Comparison of ENCODE assay signal across 14 cellular contexts in the genomic region with DNA sequence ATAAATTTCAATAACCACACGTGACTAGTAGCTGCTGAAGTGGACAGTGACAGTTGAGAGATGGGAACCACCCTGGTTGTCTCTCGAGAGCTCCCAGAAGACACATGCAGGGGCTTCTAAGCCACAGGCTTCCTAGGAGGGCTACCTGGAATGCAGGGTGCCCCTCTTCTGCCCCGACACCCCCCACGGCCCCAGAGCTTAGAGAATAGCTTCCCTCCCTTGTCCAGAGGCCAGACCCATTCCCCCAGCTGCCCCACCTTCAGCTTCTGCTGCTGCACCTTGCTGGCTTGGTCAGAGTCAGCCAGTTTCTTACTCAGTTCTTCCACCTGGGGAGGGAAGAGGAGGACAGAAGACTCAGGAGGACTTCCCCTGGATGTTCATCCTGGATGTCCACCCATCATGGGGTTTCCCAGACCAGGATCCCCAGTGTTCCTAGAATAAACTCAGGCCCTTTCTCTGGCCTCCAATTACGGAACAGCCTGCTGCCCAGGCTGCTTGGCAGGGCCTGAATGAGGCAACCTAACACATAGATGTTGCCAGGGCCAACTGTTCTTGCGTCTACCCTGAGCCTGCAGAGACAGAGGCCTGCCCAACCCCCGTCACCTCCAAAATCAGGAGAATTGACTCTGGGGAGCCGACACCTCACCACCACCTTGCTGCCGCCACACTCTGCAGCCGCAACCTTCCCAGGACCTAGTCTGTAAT. TPM values are rescaled to one million over a fixed set of nuclear protein-coding genes. Genes with fewer than 3 reads are reported as not detected.
DNase-seq lines count a peak whose midpoint lies in the region; ATAC-seq, FAIRE-seq and TF ChIP-seq lines count a peak whose summit lies in the region.
"Had no signal": no experiment of that assay in that cellular context is flagged by ENCODE, and none has a peak within 500 bp of the region (broad histone marks: within the 10 kb centered on the region; RNA-seq: fewer than 3 reads in every experiment).

No MANE protein-coding gene starts in this region.

- peaks cover 98% of the 10 kb centered on the region for H3K36me3 Mint-ChIP-seq in CD4-positive, alpha-beta T cell (ENCODE audit: low read depth)

- intact Hi-C loops in CD4-positive, alpha-beta T cell (cut with DNase I, micrococcal nuclease) = no loop called here
- intact Hi-C loops in GM12878 (cut with micrococcal nuclease; ENCODE audit: unreplicated experiment) = no loop called here

- H3K27ac ChIP-seq in BLaER1 (0 out of 2 replicates have a peak overlapping the region, but pooled peaks have one; percentile 8), GM12878 (ENCODE audit: control insufficient read depth, insufficient read depth) (no peak overlapping the region)
- peak overlapping the region; percentile 9 for H3K27ac ChIP-seq in CD4-positive, alpha-beta T cell (ENCODE audit: low read depth, low read length)

- TF ChIP-seq RAD21 in GM12878 (IDR thresholded peaks at IDR 0.05; ENCODE audit: insufficient read depth, low read depth, low read length) = no peak

- H3K27me3 Mint-ChIP-seq in CD4-positive, alpha-beta T cell = no peaks in the 10 kb centered on the region

- CTCF ChIA-PET in CD4-positive, alpha-beta T cell (lab: Charles Lee) = no interaction called here
- CTCF ChIA-PET in GM12878 (lab: Yijun Ruan, JAX) = interaction anchor here (0.9 to 9.0 kb wide), 6 partner anchors 14 to 133 kb away, joined by 3 to 138 read pairs (median 4); no protein-coding TSS in a partner anchor

- TF ChIP-seq CTCF in CD4-positive, alpha-beta T cell (IDR thresholded peaks at IDR 0.05) = no peak
- no peak for TF ChIP-seq CTCF in GM12878 (IDR thresholded peaks at IDR 0.05 in 2 of 3, conservative IDR thresholded peaks at IDR 0.05 in 1 of 3; ENCODE audit: control insufficient read depth in 2 of 3, extremely low read depth in 1 of 3, insufficient read depth in 1 of 3, low read depth in 3 of 3, low read length in 3 of 3)

- H3K4me3 ChIP-seq in BLaER1 = no peak overlapping the region
- H3K4me3 ChIP-seq in GM12878 = no peak overlapping the region
- H3K4me3 ChIP-seq: smooth muscle cell had no signal

- H3K79me2 ChIP-seq in GM12878 (ENCODE audit: control insufficient read depth, insufficient read depth, low read length) = no peaks in the 10 kb centered on the region

- H3K4me1 Mint-ChIP-seq in CD4-positive, alpha-beta T cell (ENCODE audit: low read depth) = peaks cover 6% of the 10 kb centered on the region

- no peaks in the 10 kb centered on the region for H3K9me3 ChIP-seq in BLaER1
- H3K9me3 ChIP-seq in CD4-positive, alpha-beta T cell (ENCODE audit: control insufficient read depth, low read length) = no peaks in the 10 kb centered on the region
- no peaks in the 10 kb centered on the region for H3K9me3 ChIP-seq in GM12878 (replicated peaks; ENCODE audit: control insufficient read depth, insufficient read depth, low read length)

- no peak for FAIRE-seq in GM12878 (lab: Jason Lieb, UNC)

- SMC1A ChIA-PET in GM12878 (lab: Charles Lee; ENCODE audit: uncharacterized antibody, unreplicated experiment) = interaction anchor here (1.8 kb wide), 1 partner anchor 34 kb away, joined by 4 read pairs; no protein-coding TSS in a partner anchor

- peaks cover 99% of the 10 kb centered on the region for H4K20me1 ChIP-seq in BLaER1
- 0 out of 2 replicates have a peak, but pooled peaks cover 3% of the 10 kb centered on the region for H4K20me1 ChIP-seq in GM12878 (ENCODE audit: control insufficient read depth, insufficient read depth)

- no TSS peak for BruUV-seq in GM12878 (replicated peaks; lab: Mats Ljungman, UMichigan)

- H3K4me1 ChIP-seq in BLaER1 (peaks cover 37% of the 10 kb centered on the region), GM12878 (ENCODE audit: control insufficient read depth, insufficient read depth, low read length) (no peaks in the 10 kb centered on the region)

- RAD21 ChIA-PET in GM12878 (lab: Charles Lee; ENCODE audit: unreplicated experiment) = no interaction called here

- ATAC-seq in CD4-positive, alpha-beta T cell (ENCODE audit: poor library complexity) = no peak
- ATAC-seq in GM12878 (no peak), HG03196 (IDR thresholded peaks at IDR 0.05; ENCODE audit: unreplicated experiment) (no peak), GM18909 (IDR thresholded peaks at IDR 0.05; ENCODE audit: poor library complexity, unreplicated experiment) (no peak)
- ATAC-seq: left colon had no signal

- WGBS in GM12878 (ENCODE audit: insufficient coverage, insufficient replicate concordance, low lambda C conversion rate, missing lambda C conversion rate) = 81% methylated on average over 10 of the region's 10 CpGs

- H3K4me2 ChIP-seq in BLaER1 (no peak overlapping the region), GM12878 (ENCODE audit: control insufficient read depth, insufficient read depth) (no peak overlapping the region)
- H3K4me2 ChIP-seq: smooth muscle cell had no signal

- H3K27me3 ChIP-seq in BLaER1 (no peaks in the 10 kb centered on the region), GM12878 (replicated peaks in 1 of 2; ENCODE audit: control insufficient read depth in 2 of 2, insufficient read depth in 2 of 2, low read length in 1 of 2) (no peaks in the 10 kb centered on the region)
- H3K27me3 ChIP-seq in CD4-positive, alpha-beta T cell (ENCODE audit: control insufficient read depth, insufficient read depth, low read length) = no peaks in the 10 kb centered on the region

- POLR2A ChIA-PET in CD4-positive, alpha-beta T cell (lab: Charles Lee) = no interaction called here
- POLR2A ChIA-PET in GM12878 (lab: Charles Lee) = interaction anchor here (0.6 to 0.7 kb wide), 2 partner anchors 11 to 28 kb away, joined by 3 to 8 read pairs; no protein-coding TSS in a partner anchor

- H3K36me3 ChIP-seq in BLaER1 = peaks cover 100% of the 10 kb centered on the region
- peaks cover 41 to 72% of the 10 kb centered on the region in 2 experiments; a peak in 3 of 4 replicates for H3K36me3 ChIP-seq in GM12878 (ENCODE audit: control insufficient read depth in 2 of 2, insufficient read depth in 2 of 2, low read length in 1 of 2)

- peak overlapping the region; percentile 38 for H3K27ac Mint-ChIP-seq in CD4-positive, alpha-beta T cell

- TF ChIP-seq POLR2A in GM12878 (IDR thresholded peaks at IDR 0.05; ENCODE audit: low read depth, low read length) = no peak

- no peak overlapping the region for H2AFZ ChIP-seq in GM12878 (ENCODE audit: control insufficient read depth, low read depth, low read length)

- no peak overlapping the region for H3K4me3 Mint-ChIP-seq in CD4-positive, alpha-beta T cell

- in situ Hi-C loops in GM12878 (cut with MboI) = no loop called here

- TF ChIP-seq EP300 in GM12878 (IDR thresholded peaks at IDR 0.05; ENCODE audit: borderline replicate concordance in 1 of 2, control insufficient read depth in 1 of 2, low read depth in 2 of 2, low read length in 2 of 2) = no peak

- H3K9ac ChIP-seq in BLaER1 (no peak overlapping the region), GM12878 (ENCODE audit: control insufficient read depth, insufficient read depth, low read length) (no peak overlapping the region)

- no peaks in the 10 kb centered on the region for H3K9me3 Mint-ChIP-seq in CD4-positive, alpha-beta T cell

- DNase-seq in CD4-positive, alpha-beta T cell = no peak
- no peak for DNase-seq in GM12878 (ENCODE audit: low read depth, low spot score)
- DNase-seq in islet precursor cell = peak; percentile 40
- no peak for DNase-seq in NCI-H128 (lab: John Stamatoyannopoulos, UW; ENCODE audit: unreplicated experiment)
- DNase-seq in germinal center (ENCODE audit: low spot score) = no peak
- DNase-seq: activated naive CD4-positive, alpha-beta T cell treated with anti-CD3 and anti-CD28 coated beads, Interleukin-2, amount 50 U/mL, for 16 hours; left colon; MV-4-11; NCI-H2029 treated with DMSO at 0.1 percent for 48 hours; NCI-H524 had no signal

TF ChIP-seq in GM12878, 131 proteins besides CTCF, POLR2A, EP300 and RAD21:
- TF ChIP-seq PML (IDR thresholded peaks at IDR 0.05; ENCODE audit: low read length) = 0 out of 2 replicates have a peak, but pooled peaks have one; percentile 4
- TF ChIP-seq SUPT20H (IDR thresholded peaks at IDR 0.05; ENCODE audit: borderline replicate concordance, control insufficient read depth, low read depth, low read length) = no peak
- TF ChIP-seq IKZF1 (conservative IDR thresholded peaks at IDR 0.05) = no peak

RNA-seq across cellular contexts. Expression of a gene that starts 12.0 kb away (rescaled TPM):
- total RNA-seq in CD4-positive, alpha-beta T cell = 10 to 100 TPM; 14.7 to 16.8 TPM
- total RNA-seq in GM12878 (2013; cell fraction: nucleolus; rRNA removed) = 42.0 and 53.6 TPM in 2 replicates
- 4.9 and 5.5 TPM in 2 replicates for total RNA-seq in GM12878 (2014; rRNA removed)
- total RNA-seq in GM12878 (2014; rRNA removed; fragmentation: Illumina TruSeq; extraction: Trizol) = 5.0 and 5.9 TPM in 2 replicates
- 16.3 and 19.0 TPM in 2 replicates for total RNA-seq in GM12878 (2021)
- 15.3 TPM for polyA plus RNA-seq in GM12878 (2011; ENCODE audit: low read depth)
- 9.2 and 11.8 TPM in 2 replicates for polyA plus RNA-seq in GM12878 (2011; rRNA removed)
- 6.1 and 7.4 TPM in 2 replicates for polyA plus RNA-seq in GM12878 (2011; cell fraction: cytosol; rRNA removed)
- polyA plus RNA-seq in GM12878 (2011; cell fraction: nucleus; rRNA removed) = 88.6 and 89.9 TPM in 2 replicates
- 14.2 and 16.9 TPM in 2 replicates for polyA plus RNA-seq in GM12878 (2012)
- 13.7 and 15.9 TPM in 2 replicates for polyA plus RNA-seq in GM12878 (2014; fragmentation: Illumina TruSeq; extraction: Trizol)
- 1 to 10 TPM; 2.6 to 3.5 TPM for polyA plus RNA-seq in GM12878 (2014; fragmentation: Nextera tagmentation; extraction: Ambion mirVana)
- 18.1 and 23.4 TPM in 2 replicates for polyA plus RNA-seq in GM12878 (2014; rRNA removed)
- 10 to 100 TPM; 10.2 to 11.1 TPM for polyA plus RNA-seq in GM12878 (2016; fragmentation: Nextera tagmentation; extraction: Ambion mirVana)
- 14.6 and 16.2 TPM in 2 replicates for polyA minus RNA-seq in GM12878 (2011; rRNA and poly(A)+ RNA removed)
- polyA minus RNA-seq in GM12878 (2011; cell fraction: cytosol; rRNA and poly(A)+ RNA removed) = 2.2 and 2.3 TPM in 2 replicates
- polyA minus RNA-seq in GM12878 (2011; cell fraction: nucleus; rRNA and poly(A)+ RNA removed) = 14.4 and 21.9 TPM in 2 replicates
